In the genomic region with DNA sequence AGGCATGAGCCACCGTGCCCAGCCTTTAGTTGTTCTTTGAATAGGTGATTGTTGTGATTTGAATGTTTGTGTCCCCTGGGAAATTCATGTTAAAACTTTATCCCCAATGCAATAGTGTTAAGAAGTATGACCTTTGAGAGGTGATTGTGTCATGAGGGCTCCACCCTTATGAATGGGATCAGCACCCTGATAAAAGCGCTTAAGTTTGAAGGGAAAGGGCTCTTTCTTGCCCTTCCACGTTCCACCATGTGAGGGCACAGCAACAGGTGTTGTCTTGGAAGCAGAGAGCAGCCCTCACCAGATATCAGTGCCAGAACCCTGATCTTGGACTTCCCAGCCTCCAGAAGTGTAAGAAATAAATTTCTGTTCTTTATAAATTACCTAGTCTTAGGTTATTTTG, we compare ENCODE assay signal across 15 cellular contexts. TPM values are rescaled to one million over a fixed set of nuclear protein-coding genes. Genes with fewer than 3 reads are reported as not detected.
DNase-seq lines count a peak whose midpoint lies in the region; ATAC-seq and TF ChIP-seq lines count a peak whose summit lies in the region.
"Had no signal": no experiment of that assay in that cellular context is flagged by ENCODE, and none has a peak within 500 bp of the region (broad histone marks: within the 10 kb centered on the region; RNA-seq: fewer than 3 reads in every experiment).

No MANE protein-coding gene starts in this region.

- H3K27ac ChIP-seq in cardiac muscle cell (no peak overlapping the region), right cardiac atrium (ENCODE audit: low read length) (no peak overlapping the region), PC-3 (ENCODE audit: low read length) (no peak overlapping the region)
- H3K27ac ChIP-seq: SJCRH30 had no signal

- BruUV-seq in PC-3 (replicated peaks; lab: Mats Ljungman, UMichigan), result no TSS peak

- WGBS in right cardiac atrium, result 59% methylated on average over 3 of the region's 3 CpGs

- TF ChIP-seq CTCF in cardiac muscle cell (IDR thresholded peaks at IDR 0.05; ENCODE audit: low read depth, low read length), result peak; percentile 15
- peak; percentile 62 for TF ChIP-seq CTCF in PC-3 (conservative IDR thresholded peaks at IDR 0.05; ENCODE audit: low read depth, low read length)
- TF ChIP-seq CTCF in epithelial cell of proximal tubule (conservative IDR thresholded peaks at IDR 0.05; ENCODE audit: low read depth, low read length), result peak; percentile 44

- POLR2A ChIA-PET in PC-3 (lab: Charles Lee; ENCODE audit: unreplicated experiment), result no interaction called here

- no peak overlapping the region for H3K9ac ChIP-seq in PC-3 (ENCODE audit: low read length)

- no peaks in the 10 kb centered on the region for H3F3A ChIP-seq in PC-3 (ENCODE audit: low read length, unreplicated experiment)

- H2AFZ ChIP-seq in PC-3 (ENCODE audit: low read length), result no peak overlapping the region

- no peaks in the 10 kb centered on the region for H3K36me3 ChIP-seq in cardiac muscle cell
- H3K36me3 ChIP-seq in PC-3 (ENCODE audit: low read depth, low read length), result no peaks in the 10 kb centered on the region
- H3K36me3 ChIP-seq: SJCRH30 had no signal

- no peak overlapping the region for H3K4me2 ChIP-seq in PC-3 (ENCODE audit: low read length)

- no peaks in the 10 kb centered on the region for H3K9me3 ChIP-seq in cardiac muscle cell (ENCODE audit: low read depth)
- no peaks in the 10 kb centered on the region for H3K9me3 ChIP-seq in right cardiac atrium (ENCODE audit: control insufficient read depth, low read length)
- H3K9me3 ChIP-seq in PC-3 (ENCODE audit: low read length), result no peaks in the 10 kb centered on the region
- H3K9me3 ChIP-seq: mucosa of descending colon, SJCRH30 had no signal

- no peaks in the 10 kb centered on the region for H3K79me2 ChIP-seq in PC-3 (ENCODE audit: low read length)

- H3K27me3 ChIP-seq in cardiac muscle cell (no peaks in the 10 kb centered on the region), right cardiac atrium (ENCODE audit: control insufficient read depth, insufficient read depth) (no peaks in the 10 kb centered on the region), PC-3 (ENCODE audit: low read length) (no peaks in the 10 kb centered on the region)
- H3K27me3 ChIP-seq: SJCRH30 had no signal

- no peak for ATAC-seq in right cardiac atrium
- ATAC-seq in PC-3, result peak; percentile 64
- no peak for ATAC-seq in GM21717 (IDR thresholded peaks at IDR 0.05; ENCODE audit: unreplicated experiment)
- ATAC-seq: mucosa of descending colon had no signal

- H3K4me3 ChIP-seq in cardiac muscle cell (no peak overlapping the region), right cardiac atrium (ENCODE audit: low read length) (no peak overlapping the region), PC-3 (ENCODE audit: low read length) (no peak overlapping the region), epithelial cell of proximal tubule (ENCODE audit: low read depth, low read length) (no peak overlapping the region)
- H3K4me3 ChIP-seq: mucosa of descending colon, SJCRH30 had no signal

- DNase-seq in cardiac muscle cell (ENCODE audit: low read depth in 1 of 2, low spot score in 1 of 2), result no peak
- DNase-seq in right cardiac atrium, result no peak
- DNase-seq in PC-3, result peak; percentile 46
- no peak for DNase-seq in epithelial cell of proximal tubule (ENCODE audit: low read depth)
- DNase-seq in OCI-M1 (lab: John Stamatoyannopoulos, UW), result no peak
- no peak for DNase-seq in effector CD8-positive, alpha-beta T cell (lab: John Stamatoyannopoulos, UW)
- no peak for DNase-seq in SHP77 treated with DMSO at 0.1 percent for 48 hours (lab: John Stamatoyannopoulos, UW)
- DNase-seq: activated CD4-positive, alpha-beta T cell treated with anti-CD3 and anti-CD28 coated beads, Interleukin-2, amount 50 U/mL, for 1 hour; activated effector memory CD4-positive, alpha-beta T cell treated with anti-CD3 and anti-CD28 coated beads, Interleukin-2, amount 50 U/mL, for 16 hours; AML-193; hippocampal formation; mucosa of descending colon; NCI-H345 had no signal

- H4K20me1 ChIP-seq in PC-3 (ENCODE audit: low read length), result no peaks in the 10 kb centered on the region

- intact Hi-C loops in right cardiac atrium (cut with DNase I) (no loop called here), PC-3 (cut with micrococcal nuclease) (loop anchor here (2.0 kb wide), 1 partner anchor 290 kb away; no protein-coding TSS in a partner anchor)

- no peaks in the 10 kb centered on the region for H3K9me2 ChIP-seq in PC-3 (replicated peaks; ENCODE audit: low read length)

- H3K4me1 ChIP-seq in cardiac muscle cell (ENCODE audit: low read depth), result no peaks in the 10 kb centered on the region
- H3K4me1 ChIP-seq in right cardiac atrium (ENCODE audit: control insufficient read depth, insufficient read depth, low read length), result no peaks in the 10 kb centered on the region
- no peaks in the 10 kb centered on the region for H3K4me1 ChIP-seq in PC-3 (ENCODE audit: insufficient read depth, low read length)
- H3K4me1 ChIP-seq: SJCRH30 had no signal

- CTCF ChIA-PET in PC-3 (lab: Charles Lee), result no interaction called here

RNA-seq across cellular contexts. Expression of a gene that starts 33.7 kb away (rescaled TPM):
- total RNA-seq in cardiac muscle cell (2.4 and 2.7 TPM in 2 replicates), right cardiac atrium (1 to 10 TPM; 3.4 to 6.5 (median 5.1) TPM), PC-3 (2014; rRNA removed) (11.0 and 12.4 TPM in 2 replicates), epithelial cell of proximal tubule (7.0 and 16.3 TPM in 2 replicates)
- polyA plus RNA-seq in cardiac muscle cell (3.8 and 5.4 TPM in 2 replicates), right cardiac atrium (2.9 TPM)

RNA-seq across cellular contexts. Expression of a gene that starts 44.2 kb away (rescaled TPM):
- total RNA-seq in cardiac muscle cell (16.6 and 19.6 TPM in 2 replicates), right cardiac atrium (1 to 10 TPM; 4.4 to 8.7 (median 6.1) TPM), PC-3 (2014; rRNA removed) (73.7 and 74.3 TPM in 2 replicates), epithelial cell of proximal tubule (10.7 and 23.2 TPM in 2 replicates)
- polyA plus RNA-seq in cardiac muscle cell (2.2 and 4.3 TPM in 2 replicates), right cardiac atrium (1.3 TPM)
